In genomic region chr13:47858678-47859050, GRCh38 we compare ENCODE assay signal across 18 cellular contexts.
DNase-seq lines count a peak whose midpoint lies in the region; ATAC-seq, FAIRE-seq and TF ChIP-seq lines count a peak whose summit lies in the region.
"Had no signal": no experiment of that assay in that cellular context is flagged by ENCODE, and none has a peak within 500 bp of the region (broad histone marks: within the 10 kb centered on the region; RNA-seq: fewer than 3 reads in every experiment).

No MANE protein-coding gene starts in this region.

- TF ChIP-seq CTCF in bronchial epithelial cell (IDR thresholded peaks at IDR 0.05; ENCODE audit: insufficient read depth, low read length, severe bottlenecking) (no peak), Calu3 (IDR thresholded peaks at IDR 0.05; ENCODE audit: unreplicated experiment) (no peak)

- H3F3A ChIP-seq in GM23248 (ENCODE audit: insufficient read depth) = peaks cover 20% of the 10 kb centered on the region

- CTCF ChIA-PET in Calu3 (lab: Charles Lee) = no interaction called here

- H3K36me3 Mint-ChIP-seq in Calu3 (ENCODE audit: insufficient read depth, unreplicated experiment) = no peaks in the 10 kb centered on the region
- no peaks in the 10 kb centered on the region for H3K36me3 Mint-ChIP-seq in activated naive CD8-positive, alpha-beta T cell treated with anti-CD3 and anti-CD28 coated beads, Interleukin-2, amount 50 U/mL, for 24 hours (ENCODE audit: low read depth)
- H3K36me3 Mint-ChIP-seq: naive B cell had no signal

- peaks cover 19% of the 10 kb centered on the region for H3K4me1 ChIP-seq in GM23248 (ENCODE audit: insufficient read depth)
- H3K4me1 ChIP-seq: body of pancreas had no signal

- in situ Hi-C loops in GM23248 (cut with MboI) (no loop called here), KBM-7 (cut with MboI; ENCODE audit: low pct_unique_long_range_greater_than_20kb, low sequenced_read_pairs) (no loop called here)

- H3K9me2 ChIP-seq in GM23248 (ENCODE audit: insufficient read depth) = no peaks in the 10 kb centered on the region

- H3K27me3 ChIP-seq in GM23248 (replicated peaks; ENCODE audit: insufficient read depth) = no peaks in the 10 kb centered on the region
- no peaks in the 10 kb centered on the region for H3K27me3 ChIP-seq in bronchial epithelial cell (ENCODE audit: control insufficient read depth, insufficient read depth, low read length)

- no peak overlapping the region for H3K27ac Mint-ChIP-seq in Calu3 (ENCODE audit: unreplicated experiment)
- H3K27ac Mint-ChIP-seq in activated naive CD8-positive, alpha-beta T cell treated with anti-CD3 and anti-CD28 coated beads, Interleukin-2, amount 50 U/mL, for 24 hours = no peak overlapping the region
- H3K27ac Mint-ChIP-seq: activated CD4-positive, alpha-beta memory T cell treated with anti-CD3 and anti-CD28 coated beads for 36 hours; activated T-helper 17 cell treated with anti-CD3 and anti-CD28 coated beads, Interleukin-2, amount 50 U/mL, for 72 hours; endodermal cell; naive B cell; T-helper 17 cell had no signal

- H3K36me3 ChIP-seq in GM23248 (ENCODE audit: low read depth) (no peaks in the 10 kb centered on the region), bronchial epithelial cell (ENCODE audit: control insufficient read depth, insufficient read depth, low read length) (no peaks in the 10 kb centered on the region)

- H3K27me3 Mint-ChIP-seq in Calu3 (ENCODE audit: unreplicated experiment) = no peaks in the 10 kb centered on the region
- peaks cover 7% of the 10 kb centered on the region for H3K27me3 Mint-ChIP-seq in activated naive CD8-positive, alpha-beta T cell treated with anti-CD3 and anti-CD28 coated beads, Interleukin-2, amount 50 U/mL, for 24 hours

- H3K9me3 ChIP-seq in GM23248 (ENCODE audit: low read depth) = no peaks in the 10 kb centered on the region
- H3K9me3 ChIP-seq: body of pancreas had no signal

- H3K4me3 ChIP-seq in GM23248 (peak overlapping the region; percentile 41), bronchial epithelial cell (ENCODE audit: low read depth, low read length) (no peak overlapping the region), skeletal muscle cell (ENCODE audit: low read depth, low read length) (no peak overlapping the region)
- H3K4me3 ChIP-seq: body of pancreas had no signal

- H3K27ac ChIP-seq in GM23248 = peak overlapping the region; percentile 39
- H3K27ac ChIP-seq: body of pancreas had no signal

- H3K79me2 ChIP-seq in GM23248 (ENCODE audit: insufficient read depth) = no peaks in the 10 kb centered on the region

- no peak for ATAC-seq in activated naive CD8-positive, alpha-beta T cell treated with anti-CD3 and anti-CD28 coated beads, Interleukin-2, amount 50 U/mL, for 24 hours
- ATAC-seq: activated T-helper 17 cell treated with anti-CD3 and anti-CD28 coated beads, Interleukin-2, amount 50 U/mL, for 72 hours; body of pancreas; left colon; right cardiac atrium; T-helper 17 cell had no signal

- FAIRE-seq in bronchial epithelial cell (lab: Jason Lieb, UNC) = no peak

- peak overlapping the region; percentile 75 for H3K4me2 ChIP-seq in GM23248 (ENCODE audit: unreplicated experiment)

- H4K20me1 ChIP-seq in GM23248 (ENCODE audit: insufficient read depth) = no peaks in the 10 kb centered on the region

- H3K4me1 Mint-ChIP-seq in Calu3 (ENCODE audit: low read depth, unreplicated experiment) = no peaks in the 10 kb centered on the region
- no peaks in the 10 kb centered on the region for H3K4me1 Mint-ChIP-seq in activated naive CD8-positive, alpha-beta T cell treated with anti-CD3 and anti-CD28 coated beads, Interleukin-2, amount 50 U/mL, for 24 hours
- H3K4me1 Mint-ChIP-seq: activated T-helper 17 cell treated with anti-CD3 and anti-CD28 coated beads, Interleukin-2, amount 50 U/mL, for 72 hours; naive B cell; T-helper 17 cell had no signal

- H3K9ac ChIP-seq in GM23248 = no peak overlapping the region

- peak; percentile 86 for DNase-seq in GM23248
- peak; percentile 76 for DNase-seq in NCI-H82 treated with DMSO at 0.1 percent for 48 hours (lab: John Stamatoyannopoulos, UW; ENCODE audit: unreplicated experiment)
- DNase-seq in bronchial epithelial cell (ENCODE audit: low read depth) = peak; percentile 38
- peak; percentile 84 for DNase-seq in skeletal muscle cell (ENCODE audit: low read depth)
- DNase-seq in Calu3 = no peak
- DNase-seq in KBM-7 = no peak
- no peak for DNase-seq in activated naive CD8-positive, alpha-beta T cell treated with anti-CD3 and anti-CD28 coated beads, Interleukin-2, amount 50 U/mL, for 24 hours
- DNase-seq: activated CD4-positive, alpha-beta memory T cell treated with anti-CD3 and anti-CD28 coated beads for 36 hours; body of pancreas; endodermal cell; head of caudate nucleus; left colon; naive B cell; NCI-H2081 treated with DMSO at 0.1 percent for 48 hours; right cardiac atrium; substantia nigra; T-helper 17 cell had no signal

- intact Hi-C loops in Calu3 (cut with micrococcal nuclease; ENCODE audit: unreplicated experiment) = no loop called here

- no TSS peak for BruUV-seq in Calu3 (replicated peaks; lab: Mats Ljungman, UMichigan)

- 15 to 20% methylated on average over 4 of the region's 4 CpGs for WGBS in GM23248 (ENCODE audit: low coverage in 1 of 2, low lambda C conversion rate in 2 of 2, missing lambda C conversion rate in 2 of 2), 2 experiments

- no peak overlapping the region for H3K4me3 Mint-ChIP-seq in Calu3 (ENCODE audit: low read depth, unreplicated experiment)
- H3K4me3 Mint-ChIP-seq in activated naive CD8-positive, alpha-beta T cell treated with anti-CD3 and anti-CD28 coated beads, Interleukin-2, amount 50 U/mL, for 24 hours = no peak overlapping the region
- H3K4me3 Mint-ChIP-seq: activated CD4-positive, alpha-beta memory T cell treated with anti-CD3 and anti-CD28 coated beads for 36 hours; activated T-helper 17 cell treated with anti-CD3 and anti-CD28 coated beads, Interleukin-2, amount 50 U/mL, for 72 hours; endodermal cell; naive B cell; T-helper 17 cell had no signal

- H2AFZ ChIP-seq in GM23248 = no peak overlapping the region

- no peaks in the 10 kb centered on the region for H3K9me3 Mint-ChIP-seq in Calu3 (ENCODE audit: low read depth, unreplicated experiment)
- H3K9me3 Mint-ChIP-seq in activated naive CD8-positive, alpha-beta T cell treated with anti-CD3 and anti-CD28 coated beads, Interleukin-2, amount 50 U/mL, for 24 hours = no peaks in the 10 kb centered on the region
- H3K9me3 Mint-ChIP-seq: activated CD4-positive, alpha-beta memory T cell treated with anti-CD3 and anti-CD28 coated beads for 36 hours; activated T-helper 17 cell treated with anti-CD3 and anti-CD28 coated beads, Interleukin-2, amount 50 U/mL, for 72 hours; endodermal cell had no signal

Comparison
In these comparisons a context has a peak if more than half of its experiments do, and no peak if none do; other contexts are left out.
1. DNase-seq: peak in GM23248 (single experiment), NCI-H82 treated with DMSO at 0.1 percent for 48 hours (single experiment), bronchial epithelial cell (single experiment) and skeletal muscle cell (single experiment); none in Calu3 (single experiment), KBM-7 (single experiment) and activated naive CD8-positive, alpha-beta T cell treated with anti-CD3 and anti-CD28 coated beads, Interleukin-2, amount 50 U/mL, for 24 hours (single experiment).